19 cellular contexts compared by ENCODE assay signal in genomic region chr2:66899109-66899508, GRCh38.
DNase-seq lines count a peak whose midpoint lies in the region; ATAC-seq, FAIRE-seq and TF ChIP-seq lines count a peak whose summit lies in the region.
"Had no signal": no experiment of that assay in that cellular context is flagged by ENCODE, and none has a peak within 500 bp of the region (broad histone marks: within the 10 kb centered on the region; RNA-seq: fewer than 3 reads in every experiment).

No MANE protein-coding gene starts in this region.

- TF ChIP-seq EP300 in K562 (IDR thresholded peaks at IDR 0.05; ENCODE audit: low read length): no peak

- CTCF ChIA-PET in K562 (lab: Yijun Ruan, JAX; ENCODE audit: low intra/inter-chr PET ratio): no interaction called here

- DNase-seq in DMS53 (lab: John Stamatoyannopoulos, UW) (peak; percentile 38), DMS53 treated with DMSO at 0.1 percent for 48 hours (lab: John Stamatoyannopoulos, UW; ENCODE audit: unreplicated experiment) (no peak), K562 (ENCODE audit: extremely low read depth in 1 of 4, low spot score in 3 of 4) (no peak), fibroblast of the aortic adventitia (ENCODE audit: low read depth) (peak; percentile 25), small intestine (peak; percentile 1), neural progenitor cell (ENCODE audit: low spot score) (no peak)
- DNase-seq: AML-193; Caco-2; CD4-positive, alpha-beta T cell; DMS79 treated with DMSO at 0.1 percent for 48 hours; GF-D8; H9 had no signal

- H3K4me2 ChIP-seq in K562 (ENCODE audit: insufficient read depth, low read length): no peak overlapping the region
- no peak overlapping the region for H3K4me2 ChIP-seq in neural progenitor cell
- H3K4me2 ChIP-seq: A549 had no signal

- no peak for ATAC-seq in K562
- no peak for ATAC-seq in HG02970 (IDR thresholded peaks at IDR 0.05; ENCODE audit: low FRiP score, unreplicated experiment)
- no peak for ATAC-seq in SK-N-SH treated with all-trans-retinoic acid at 6 μM for 48 hours
- ATAC-seq: A549 had no signal

- no peak overlapping the region for H3K4me3 Mint-ChIP-seq in neural progenitor cell
- H3K4me3 Mint-ChIP-seq: CD4-positive, alpha-beta T cell; H9 had no signal

- H3K27me3 Mint-ChIP-seq in neural progenitor cell (ENCODE audit: insufficient read depth, low read depth): no peaks in the 10 kb centered on the region
- H3K27me3 Mint-ChIP-seq: CD4-positive, alpha-beta T cell had no signal

- H3K4me1 Mint-ChIP-seq in neural progenitor cell: no peaks in the 10 kb centered on the region

- no peak overlapping the region for H3K27ac Mint-ChIP-seq in neural progenitor cell
- H3K27ac Mint-ChIP-seq: CD4-positive, alpha-beta T cell; H9 had no signal

- POLR2A ChIA-PET in K562 (lab: Yijun Ruan, JAX): no interaction called here

- no peak for TF ChIP-seq POLR2A in K562 (conservative IDR thresholded peaks at IDR 0.05)

- H3K27me3 ChIP-seq in K562 (ENCODE audit: control insufficient read depth in 2 of 2, insufficient read depth in 2 of 2, low read length in 2 of 2) (no peaks in the 10 kb centered on the region), small intestine (ENCODE audit: control insufficient read depth in 2 of 2, insufficient read depth in 2 of 2, low read length in 2 of 2) (no peaks in the 10 kb centered on the region), neural progenitor cell (no peaks in the 10 kb centered on the region)

- H3K9ac ChIP-seq in K562 (ENCODE audit: insufficient read depth in 1 of 2, low read depth in 2 of 2, low read length in 2 of 2): no peak overlapping the region
- no peak overlapping the region for H3K9ac ChIP-seq in neural progenitor cell

- no peak overlapping the region for H2AFZ ChIP-seq in K562 (ENCODE audit: low read depth, low read length)
- no peak overlapping the region for H2AFZ ChIP-seq in neural progenitor cell (replicated peaks)

- no peaks in the 10 kb centered on the region for H3K4me1 ChIP-seq in K562 (replicated peaks in 1 of 2; ENCODE audit: control insufficient read depth in 2 of 2, insufficient read depth in 2 of 2, low read length in 2 of 2)
- no peaks in the 10 kb centered on the region for H3K4me1 ChIP-seq in small intestine (ENCODE audit: control insufficient read depth in 2 of 2, insufficient read depth in 1 of 2, low read depth in 1 of 2, low read length in 1 of 2)
- no peaks in the 10 kb centered on the region for H3K4me1 ChIP-seq in neural progenitor cell
- H3K4me1 ChIP-seq: A549 had no signal

- H3K4me3 ChIP-seq in K562 (no peak overlapping the region), fibroblast of the aortic adventitia (ENCODE audit: low read depth, low read length) (no peak overlapping the region), small intestine (ENCODE audit: low read depth in 1 of 2, low read length in 2 of 2) (no peak overlapping the region), neural progenitor cell (no peak overlapping the region)
- H3K4me3 ChIP-seq: A549 had no signal

- H4K20me1 ChIP-seq in K562 (replicated peaks; ENCODE audit: control insufficient read depth, insufficient read depth, low read length): no peaks in the 10 kb centered on the region
- H4K20me1 ChIP-seq in neural progenitor cell (ENCODE audit: low read depth): no peaks in the 10 kb centered on the region

- TF ChIP-seq CTCF in K562 (IDR thresholded peaks at IDR 0.05 in 2 of 3, conservative IDR thresholded peaks at IDR 0.05 in 1 of 3; ENCODE audit: insufficient read depth in 2 of 3, low read depth in 1 of 3, low read length in 3 of 3) (no peak), fibroblast of the aortic adventitia (IDR thresholded peaks at IDR 0.05; ENCODE audit: insufficient read depth, low read length) (no peak), neural progenitor cell (IDR thresholded peaks at IDR 0.05) (no peak)

- no TSS peak for BruUV-seq in K562 (replicated peaks; lab: Mats Ljungman, UMichigan)

- H3K9me3 ChIP-seq in K562 (replicated peaks; ENCODE audit: control insufficient read depth, insufficient read depth, low read depth, low read length) (no peaks in the 10 kb centered on the region), small intestine (ENCODE audit: control insufficient read depth, low read depth) (no peaks in the 10 kb centered on the region), neural progenitor cell (ENCODE audit: low read depth) (no peaks in the 10 kb centered on the region)
- H3K9me3 ChIP-seq: A549, Caco-2 had no signal

- WGBS in K562 (ENCODE audit: insufficient coverage, low coverage, missing lambda C conversion rate): 3% methylated on average over 2 of the region's 2 CpGs
- WGBS in small intestine, 3 donors: 24 to 49% (median 36%) methylated on average over 2 of the region's 2 CpGs

- intact Hi-C loops in K562 (cut with micrococcal nuclease): no loop called here

- no peak for TF ChIP-seq RAD21 in K562 (CRISPR knock-in tag; conservative IDR thresholded peaks at IDR 0.05 in 1 of 2, IDR thresholded peaks at IDR 0.05 in 1 of 2)

- H3K36me3 Mint-ChIP-seq in neural progenitor cell: no peaks in the 10 kb centered on the region

- H3K79me2 ChIP-seq in K562 (ENCODE audit: control insufficient read depth, insufficient read depth, low read length) (no peaks in the 10 kb centered on the region), neural progenitor cell (ENCODE audit: low read depth) (no peaks in the 10 kb centered on the region)

- in situ Hi-C loops in K562 (cut with MboI): no loop called here

- H3K36me3 ChIP-seq in K562 (ENCODE audit: control insufficient read depth, insufficient read depth, low read length): no peaks in the 10 kb centered on the region
- no peaks in the 10 kb centered on the region for H3K36me3 ChIP-seq in small intestine (ENCODE audit: control insufficient read depth in 2 of 2, insufficient read depth in 2 of 2, low read length in 2 of 2)
- H3K36me3 ChIP-seq in neural progenitor cell: no peaks in the 10 kb centered on the region

- H3K27ac ChIP-seq in K562 (ENCODE audit: extremely low read depth, low read depth, low read length): no peak overlapping the region
- no peak overlapping the region for H3K27ac ChIP-seq in small intestine (ENCODE audit: low read depth in 1 of 2, low read length in 1 of 2)
- no peak overlapping the region for H3K27ac ChIP-seq in neural progenitor cell
- H3K27ac ChIP-seq: 22Rv1, A549, C4-2B had no signal

- H3F3A ChIP-seq in neural progenitor cell (ENCODE audit: low read depth): no peaks in the 10 kb centered on the region

- no peaks in the 10 kb centered on the region for H3K9me3 Mint-ChIP-seq in neural progenitor cell
- H3K9me3 Mint-ChIP-seq: H9 had no signal

- no peaks in the 10 kb centered on the region for H3K9me1 ChIP-seq in K562 (ENCODE audit: control insufficient read depth, insufficient read depth, low read length)

- FAIRE-seq in K562 (lab: Jason Lieb, UNC): no peak
- FAIRE-seq in small intestine (lab: Jason Lieb, UNC): no peak
- FAIRE-seq: A549, D721Med, H1 had no signal

TF ChIP-seq in K562, 482 proteins besides CTCF, POLR2A, EP300 and RAD21:
- TF ChIP-seq TOE1 (IDR thresholded peaks at IDR 0.05; ENCODE audit: borderline replicate concordance): no peak
- no peak for TF ChIP-seq TOE1 (CRISPR knock-in tag; IDR thresholded peaks at IDR 0.05; ENCODE audit: borderline replicate concordance, low read depth)
- TF ChIP-seq PKNOX1 (IDR thresholded peaks at IDR 0.05): 0 out of 2 replicates have a peak, but pooled peaks have one; percentile 20
- TF ChIP-seq TCF7L2 (IDR thresholded peaks at IDR 0.05; ENCODE audit: low read depth, low read length): no peak

TF ChIP-seq in SK-N-SH treated with all-trans-retinoic acid at 6 μM for 48 hours, 23 proteins besides CTCF, POLR2A, EP300 and RAD21:
- TF ChIP-seq SNAI2 (CRISPR knock-in tag; IDR thresholded peaks at IDR 0.05) (no peak), CSDC2 (CRISPR knock-in tag; IDR thresholded peaks at IDR 0.05) (no peak), ZC3H10 (CRISPR knock-in tag; IDR thresholded peaks at IDR 0.05) (no peak)
TF ChIP-seq in SK-N-SH treated with all-trans-retinoic acid at 6 μM for 48 hours: peak in this region for 0.

Comparison
In these comparisons a context has a peak if more than half of its experiments do, and no peak if none do; other contexts are left out.
1. DNase-seq: peak in DMS53 (single experiment), fibroblast of the aortic adventitia (single experiment) and small intestine (single experiment); none in DMS53 treated with DMSO at 0.1 percent for 48 hours (single experiment), K562 (0 of 4) and neural progenitor cell (single experiment).